Comparison of ENCODE assay signal across 25 cellular contexts in the genomic region with DNA sequence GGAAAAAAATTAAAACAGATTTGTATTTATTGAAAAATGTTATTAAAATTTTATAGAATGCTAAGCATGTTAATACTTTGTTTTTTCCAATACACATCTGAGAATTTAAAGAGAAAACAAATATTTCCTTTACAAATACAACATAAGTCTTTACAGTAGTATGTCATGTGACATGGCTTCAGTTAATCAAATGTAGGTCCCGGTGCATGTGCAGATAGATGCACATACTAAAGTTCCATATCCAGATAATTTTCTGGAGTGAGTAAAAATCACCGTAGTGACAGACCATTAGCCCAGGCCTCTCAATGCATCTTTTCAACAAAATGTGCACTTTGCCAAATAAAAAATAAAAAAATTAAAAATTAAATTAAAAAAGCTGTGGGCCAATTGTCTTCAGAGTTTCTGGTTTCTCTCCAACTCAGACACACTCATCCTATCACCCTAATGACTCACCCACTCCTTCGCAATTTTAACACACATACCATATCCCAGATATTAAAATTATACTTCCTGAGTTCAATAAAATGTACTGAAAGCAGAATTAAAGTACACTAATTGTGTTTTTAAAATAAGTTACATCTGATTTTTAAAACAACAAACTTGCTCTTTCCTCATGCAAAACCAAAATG.
DNase-seq lines count a peak whose midpoint lies in the region; ATAC-seq and TF ChIP-seq lines count a peak whose summit lies in the region.
"Had no signal": no experiment of that assay in that cellular context is flagged by ENCODE, and none has a peak within 500 bp of the region (broad histone marks: within the 10 kb centered on the region; RNA-seq: fewer than 3 reads in every experiment).

No MANE protein-coding gene starts in this region.

- no peak overlapping the region for H3K4me3 Mint-ChIP-seq in MCF 10A (ENCODE audit: unreplicated experiment)
- H3K4me3 Mint-ChIP-seq: activated naive CD4-positive, alpha-beta T cell treated with anti-CD3 and anti-CD28 coated beads, Interleukin-2, amount 50 U/mL, for 24 hours; H9; natural killer cell; stimulated activated naive CD8-positive, alpha-beta T cell treated with anti-CD3 and anti-CD28 coated beads, Interleukin-15, Interleukin-2, amounts not matched to agents 100 ng/mL and 50 ng/mL, for 24 hours; type B pancreatic cell had no signal

- in situ Hi-C loops in astrocyte of the spinal cord (cut with HindIII; ENCODE audit: low sequenced_read_pairs), result no loop called here

- no peaks in the 10 kb centered on the region for H3K9me3 Mint-ChIP-seq in MCF 10A (ENCODE audit: unreplicated experiment)
- H3K9me3 Mint-ChIP-seq: activated naive CD4-positive, alpha-beta T cell treated with anti-CD3 and anti-CD28 coated beads, Interleukin-2, amount 50 U/mL, for 24 hours; H9; stimulated activated naive CD8-positive, alpha-beta T cell treated with anti-CD3 and anti-CD28 coated beads, Interleukin-15, Interleukin-2, amounts not matched to agents 100 ng/mL and 50 ng/mL, for 24 hours; type B pancreatic cell had no signal

- no peaks in the 10 kb centered on the region for H3K4me1 ChIP-seq in breast epithelium
- H3K4me1 ChIP-seq: parathyroid adenoma, Peyer's patch had no signal

- H3K4me1 Mint-ChIP-seq in MCF 10A (ENCODE audit: insufficient read depth, unreplicated experiment), result peaks cover 9% of the 10 kb centered on the region
- H3K4me1 Mint-ChIP-seq: activated naive CD4-positive, alpha-beta T cell treated with anti-CD3 and anti-CD28 coated beads, Interleukin-2, amount 50 U/mL, for 24 hours; natural killer cell had no signal

- no TSS peak for BruUV-seq in MCF 10A (replicated peaks; lab: Mats Ljungman, UMichigan)

- H3K27me3 ChIP-seq in breast epithelium, result no peaks in the 10 kb centered on the region
- H3K27me3 ChIP-seq: Peyer's patch had no signal

- H3K27me3 Mint-ChIP-seq in MCF 10A (ENCODE audit: insufficient read depth, unreplicated experiment), result no peaks in the 10 kb centered on the region
- H3K27me3 Mint-ChIP-seq: activated naive CD4-positive, alpha-beta T cell treated with anti-CD3 and anti-CD28 coated beads, Interleukin-2, amount 50 U/mL, for 24 hours; stimulated activated naive CD8-positive, alpha-beta T cell treated with anti-CD3 and anti-CD28 coated beads, Interleukin-15, Interleukin-2, amounts not matched to agents 100 ng/mL and 50 ng/mL, for 24 hours; type B pancreatic cell had no signal

- POLR2A ChIA-PET in MCF 10A (lab: Yijun Ruan, JAX), result no interaction called here

- peak overlapping the region; percentile 12 for H3K27ac Mint-ChIP-seq in MCF 10A (ENCODE audit: low read depth, unreplicated experiment)
- H3K27ac Mint-ChIP-seq: activated naive CD4-positive, alpha-beta T cell treated with anti-CD3 and anti-CD28 coated beads, Interleukin-2, amount 50 U/mL, for 24 hours; H9; natural killer cell; stimulated activated naive CD8-positive, alpha-beta T cell treated with anti-CD3 and anti-CD28 coated beads, Interleukin-15, Interleukin-2, amounts not matched to agents 100 ng/mL and 50 ng/mL, for 24 hours; type B pancreatic cell had no signal

- ATAC-seq in GM21825 (IDR thresholded peaks at IDR 0.05; ENCODE audit: unreplicated experiment), result no peak
- ATAC-seq in HG02870 (IDR thresholded peaks at IDR 0.05; ENCODE audit: unreplicated experiment), result no peak
- ATAC-seq: esophagus mucosa, GM12878, natural killer cell had no signal

- intact Hi-C loops in MCF 10A (cut with micrococcal nuclease), result no loop called here
- intact Hi-C loops in breast epithelium (cut with DNase I; ENCODE audit: low total_unique reads), result no loop called here
- intact Hi-C loops in head of caudate nucleus (cut with DNase I), result no loop called here

- no peak for TF ChIP-seq POLR2A in breast epithelium (IDR thresholded peaks at IDR 0.05)

- H3K4me3 ChIP-seq in breast epithelium (no peak overlapping the region), astrocyte of the spinal cord (ENCODE audit: low read depth, low read length) (no peak overlapping the region), fibroblast of the aortic adventitia (ENCODE audit: low read depth, low read length) (no peak overlapping the region)
- H3K4me3 ChIP-seq: cardiac muscle cell, GM12878, Peyer's patch, SK-N-MC had no signal

- TF ChIP-seq CTCF in MCF 10A (IDR thresholded peaks at IDR 0.05; ENCODE audit: unreplicated experiment) (no peak), breast epithelium (IDR thresholded peaks at IDR 0.05) (no peak), astrocyte of the spinal cord (IDR thresholded peaks at IDR 0.05; ENCODE audit: low read depth, low read length) (no peak), fibroblast of the aortic adventitia (IDR thresholded peaks at IDR 0.05; ENCODE audit: insufficient read depth, low read length) (no peak)

- H3K9me3 ChIP-seq in breast epithelium, result no peaks in the 10 kb centered on the region
- H3K9me3 ChIP-seq: Peyer's patch had no signal

- CTCF ChIA-PET in MCF 10A (lab: Yijun Ruan, JAX), result interaction anchor here (0.7 kb wide), 1 partner anchor 14 kb away, joined by 4 read pairs; no protein-coding TSS in a partner anchor

- H3K36me3 Mint-ChIP-seq in MCF 10A (ENCODE audit: insufficient read depth, unreplicated experiment), result no peaks in the 10 kb centered on the region
- H3K36me3 Mint-ChIP-seq: activated naive CD4-positive, alpha-beta T cell treated with anti-CD3 and anti-CD28 coated beads, Interleukin-2, amount 50 U/mL, for 24 hours; natural killer cell; type B pancreatic cell had no signal

- DNase-seq in MCF 10A (ENCODE audit: unreplicated experiment) (peak; percentile 63), breast epithelium (ENCODE audit: low spot score in 2 of 2) (no peak), astrocyte of the spinal cord (ENCODE audit: low read depth, low spot score) (peak; percentile 23), fibroblast of the aortic adventitia (ENCODE audit: low read depth) (peak; percentile 58), head of caudate nucleus (no peak)
- DNase-seq in NK-92 treated with Interleukin-12 subunit alpha and Interleukin-12 subunit beta, amount 100 ng/mL, for 24 hours (lab: John Stamatoyannopoulos, UW), result no peak
- DNase-seq: GF-D8, H9, hypothalamus, kidney glomerular epithelial cell, natural killer cell, NCI-H1694 treated with DMSO at 0.1 percent for 48 hours, Peyer's patch had no signal

- H3K36me3 ChIP-seq in breast epithelium, result no peaks in the 10 kb centered on the region
- H3K36me3 ChIP-seq: cardiac muscle cell, Peyer's patch had no signal

- H3K27ac ChIP-seq in breast epithelium, result peak overlapping the region in 1 of 2 donors; percentile 29
- H3K27ac ChIP-seq: 22Rv1, C4-2B, cardiac muscle cell, parathyroid adenoma, Peyer's patch, SK-N-MC had no signal

Comparison
In these comparisons a context has a peak if more than half of its experiments do, and no peak if none do; other contexts are left out.
1. DNase-seq: peak in MCF 10A (single experiment), astrocyte of the spinal cord (single experiment) and fibroblast of the aortic adventitia (single experiment); none in breast epithelium (0 of 2), NK-92 treated with Interleukin-12 subunit alpha and Interleukin-12 subunit beta, amount 100 ng/mL, for 24 hours (single experiment) and head of caudate nucleus (0 of 42).